Comparison of ENCODE assay signal across 20 cellular contexts in the genomic region with DNA sequence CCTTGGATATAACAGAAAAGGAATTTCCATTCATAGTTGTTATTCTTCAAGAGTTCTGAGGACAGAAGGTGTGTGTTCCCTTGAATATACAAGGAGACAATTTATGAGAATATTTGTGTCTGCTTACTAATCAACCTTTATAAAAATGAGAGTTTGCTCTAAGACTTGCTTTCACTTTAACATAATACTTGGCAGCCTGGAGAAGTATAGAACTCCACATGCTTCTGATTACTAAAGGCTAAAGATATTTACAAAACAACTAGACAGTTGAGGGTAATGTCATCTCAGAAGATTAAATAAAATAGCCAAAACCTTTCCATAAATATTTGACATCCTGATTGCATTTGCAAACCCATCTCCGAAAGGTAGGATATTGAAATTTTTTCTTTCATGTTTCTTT.
"Had no signal": no experiment of that assay in that cellular context is flagged by ENCODE, and none has a peak within 500 bp of the region (broad histone marks: within the 10 kb centered on the region; RNA-seq: fewer than 3 reads in every experiment).

No MANE protein-coding gene starts in this region.

- H3K4me3 ChIP-seq: vagina had no signal

- H3K27me3 ChIP-seq: vagina had no signal

- H3K4me1 ChIP-seq: vagina had no signal

- H3K4me3 Mint-ChIP-seq: activated naive CD4-positive, alpha-beta T cell treated with anti-CD3 and anti-CD28 coated beads, Interleukin-2, amount 50 U/mL, for 24 hours; brain; immature natural killer cell; nephron progenitor cell; stimulated activated memory B cell treated with anti-CD40 and anti-IgM and Interleukin-4, amounts not matched to agents 10 μg/mL and 1 μg/mL and 100 μg/mL, for 72 hours; WTC11 had no signal

- H3K27ac ChIP-seq: vagina had no signal

- H3K27ac Mint-ChIP-seq: activated naive CD4-positive, alpha-beta T cell treated with anti-CD3 and anti-CD28 coated beads, Interleukin-2, amount 50 U/mL, for 24 hours; brain; immature natural killer cell; nephron progenitor cell; stimulated activated memory B cell treated with anti-CD40 and anti-IgM and Interleukin-4, amounts not matched to agents 10 μg/mL and 1 μg/mL and 100 μg/mL, for 72 hours; WTC11 had no signal

- H3K9me3 Mint-ChIP-seq: brain; nephron progenitor cell; stimulated activated memory B cell treated with anti-CD40 and anti-IgM and Interleukin-4, amounts not matched to agents 10 μg/mL and 1 μg/mL and 100 μg/mL, for 72 hours; WTC11 had no signal

- H3K4me1 Mint-ChIP-seq: activated naive CD4-positive, alpha-beta T cell treated with anti-CD3 and anti-CD28 coated beads, Interleukin-2, amount 50 U/mL, for 24 hours; brain; immature natural killer cell; nephron progenitor cell; stimulated activated memory B cell treated with anti-CD40 and anti-IgM and Interleukin-4, amounts not matched to agents 10 μg/mL and 1 μg/mL and 100 μg/mL, for 72 hours had no signal

- DNase-seq: activated gamma-delta T cell treated with Interleukin-2 at 50 U/mL for 16 hours; activated T-cell treated with anti-CD3 and anti-CD28 coated beads, Interleukin-2, amount 50 U/mL, for 1 hour; aorta; dermis blood vessel endothelial cell; effector CD8-positive, alpha-beta T cell; immature natural killer cell; kidney glomerular epithelial cell; left ventricle myocardium superior; nephron progenitor cell; nucleus accumbens; stimulated activated CD4-positive, alpha-beta T cell treated with anti-CD3 and anti-CD28 coated beads, Interleukin-15, amount 100 ng/mL, for 24 hours; T1000; trophoblast cell had no signal

- H3K27me3 Mint-ChIP-seq: activated naive CD4-positive, alpha-beta T cell treated with anti-CD3 and anti-CD28 coated beads, Interleukin-2, amount 50 U/mL, for 24 hours; stimulated activated memory B cell treated with anti-CD40 and anti-IgM and Interleukin-4, amounts not matched to agents 10 μg/mL and 1 μg/mL and 100 μg/mL, for 72 hours had no signal

- H3K36me3 Mint-ChIP-seq: activated naive CD4-positive, alpha-beta T cell treated with anti-CD3 and anti-CD28 coated beads, Interleukin-2, amount 50 U/mL, for 24 hours; brain; immature natural killer cell; stimulated activated memory B cell treated with anti-CD40 and anti-IgM and Interleukin-4, amounts not matched to agents 10 μg/mL and 1 μg/mL and 100 μg/mL, for 72 hours; WTC11 had no signal

- H3K36me3 ChIP-seq: vagina had no signal

- H3K9me3 ChIP-seq: vagina had no signal

- ATAC-seq: esophagus mucosa; left ventricle myocardium superior; sciatic nerve; stimulated activated memory B cell treated with anti-CD40 and anti-IgM and Interleukin-4, amounts not matched to agents 10 μg/mL and 1 μg/mL and 100 μg/mL, for 72 hours; WTC11 had no signal
